17 cellular contexts compared by ENCODE assay signal in genomic region chr6:110811187-110811586, GRCh38.
A peak's percentile ranks its signal among the peaks of the same experiment; 100 is the strongest.
DNase-seq lines count a peak whose midpoint lies in the region; ATAC-seq and TF ChIP-seq lines count a peak whose summit lies in the region.
"Had no signal": no experiment of that assay in that cellular context is flagged by ENCODE, and none has a peak within 500 bp of the region (broad histone marks: within the 10 kb centered on the region; RNA-seq: fewer than 3 reads in every experiment).

No MANE protein-coding gene starts in this region.

- H3K4me3 ChIP-seq in GM12865 (ENCODE audit: low read depth, low read length) (peak overlapping the region; percentile 13; the same call in 1 of the 2 replicates), tibial artery (no peak overlapping the region)
- H3K4me3 ChIP-seq: esophagus squamous epithelium had no signal

- TF ChIP-seq CTCF in GM12865 (IDR thresholded peaks at IDR 0.05; ENCODE audit: insufficient read depth, low read depth, low read length, missing control alignments) (no peak), tibial artery (IDR thresholded peaks at IDR 0.05) (no peak)

- H3K9me3 ChIP-seq in tibial artery, result no peaks in the 10 kb centered on the region
- H3K9me3 ChIP-seq: esophagus squamous epithelium had no signal

- intact Hi-C loops in tibial artery (cut with DNase I; ENCODE audit: low total_unique reads), result loop anchor here (10.0 kb wide), 1 partner anchor 1116 kb away; the partner anchor contains the start of genes AK9 and FIG4

- H3K4me1 ChIP-seq in tibial artery, result peaks cover 0 to 17% (median 13%) of the 10 kb centered on the region in 4 donors

- DNase-seq in GM12865 (ENCODE audit: low read depth) (peak; percentile 74), germinal center (ENCODE audit: low spot score) (peak; percentile 50), tibial artery (no peak), cerebellar cortex (ENCODE audit: low spot score) (no peak), LoVo (ENCODE audit: low spot score) (no peak)
- DNase-seq in stimulated activated CD4-positive, alpha-beta T cell treated with anti-CD3 and anti-CD28 coated beads, Interleukin-2, amount 100 ng/mL, for 24 hours, result no peak
- DNase-seq: activated CD4-positive, alpha-beta T cell treated with anti-CD3 and anti-CD28 coated beads, Interleukin-2, amount 50 U/mL, for 48 hours; activated naive CD8-positive, alpha-beta T cell treated with anti-CD3 and anti-CD28 coated beads, Interleukin-2, amount 10 ng/mL, durations not matched to agents 7 days and 5 days; activated T-cell treated with anti-CD3 and anti-CD28 coated beads, Interleukin-2, amount 50 U/mL, for 24 hours; esophagus squamous epithelium; HFFc6; NCI-H2029 treated with DMSO at 0.1 percent for 48 hours; NCI-H524 treated with DMSO at 0.1 percent for 48 hours had no signal

- H3K36me3 ChIP-seq in tibial artery, result no peaks in the 10 kb centered on the region
- H3K36me3 ChIP-seq: esophagus squamous epithelium had no signal

- ATAC-seq in GM19351 (IDR thresholded peaks at IDR 0.05; ENCODE audit: unreplicated experiment) (peak; percentile 28), HG03442 (IDR thresholded peaks at IDR 0.05; ENCODE audit: unreplicated experiment) (peak; percentile 15)
- ATAC-seq: natural killer cell treated with Interleukin-12 subunit alpha and Interleukin-12 subunit beta and Interleukin-15 and Interleukin-18, amount 100 ng/mL, for 72 hours; SK-N-SH treated with all-trans-retinoic acid at 6 μM for 48 hours had no signal

- H3K27ac ChIP-seq in tibial artery, result no peak overlapping the region
- H3K27ac ChIP-seq: esophagus squamous epithelium had no signal

- no peaks in the 10 kb centered on the region for H3K27me3 ChIP-seq in tibial artery
- H3K27me3 ChIP-seq: esophagus squamous epithelium had no signal

Comparison
In these comparisons a context has a peak if more than half of its experiments do, and no peak if none do; other contexts are left out.
1. DNase-seq: peak in GM12865 (single experiment) and germinal center (single experiment); none in tibial artery (0 of 2), stimulated activated CD4-positive, alpha-beta T cell treated with anti-CD3 and anti-CD28 coated beads, Interleukin-2, amount 100 ng/mL, for 24 hours (0 of 2), cerebellar cortex (single experiment) and LoVo (single experiment).